Comparison of ENCODE assay signal across 15 cellular contexts in the genomic region with DNA sequence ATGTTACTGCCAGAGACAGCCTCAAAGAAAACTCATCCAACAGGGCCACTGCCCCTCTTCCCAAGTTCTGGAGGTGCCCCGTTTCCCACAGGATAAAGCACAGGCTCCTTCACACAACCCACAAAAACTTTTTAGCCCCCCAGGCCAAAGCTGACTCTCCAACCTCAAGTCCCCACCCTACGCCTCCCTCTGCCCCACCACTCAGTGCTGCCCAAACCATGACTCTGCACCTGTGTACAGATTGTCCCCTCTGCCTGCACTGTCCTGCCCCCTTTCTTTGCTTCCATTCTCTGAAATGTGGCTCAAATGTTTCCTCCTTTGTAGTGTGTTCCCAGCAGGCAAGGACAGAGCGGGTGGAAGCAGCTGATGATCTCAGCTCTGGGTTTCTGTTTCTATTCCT.
DNase-seq lines count a peak whose midpoint lies in the region; ATAC-seq and TF ChIP-seq lines count a peak whose summit lies in the region.
"Had no signal": no experiment of that assay in that cellular context is flagged by ENCODE, and none has a peak within 500 bp of the region (broad histone marks: within the 10 kb centered on the region; RNA-seq: fewer than 3 reads in every experiment).

No MANE protein-coding gene starts in this region.

- no peak for ATAC-seq in upper lobe of left lung (ENCODE audit: low FRiP score in 2 of 2)

- DNase-seq in activated CD8-positive, alpha-beta memory T cell treated with anti-CD3 and anti-CD28 coated beads for 24 hours = peak; percentile 26
- DNase-seq in activated CD8-positive, alpha-beta memory T cell treated with anti-CD3 and anti-CD28 coated beads, Interleukin-2, amount 50 U/mL, for 4 hours = no peak
- peak; percentile 35 for DNase-seq in islet precursor cell
- peak; percentile 42 for DNase-seq in spleen
- no peak for DNase-seq in upper lobe of left lung
- DNase-seq in NCI-H748 (lab: John Stamatoyannopoulos, UW; ENCODE audit: unreplicated experiment) = no peak
- DNase-seq: 8988T; AML-193; CD4-positive, CD25-positive, alpha-beta regulatory T cell; DMS53; GF-D8; HCEC 1CT had no signal

- TF ChIP-seq POLR2A in spleen (IDR thresholded peaks at IDR 0.05) = no peak
- no peak for TF ChIP-seq POLR2A in upper lobe of left lung (IDR thresholded peaks at IDR 0.05)

- peaks cover 0 to 75% (median 0%) of the 10 kb centered on the region in 7 donors for H3K27me3 ChIP-seq in spleen (replicated peaks in 1 of 7)
- no peaks in the 10 kb centered on the region for H3K27me3 ChIP-seq in upper lobe of left lung
- H3K27me3 ChIP-seq: BLaER1 had no signal

- H3K27ac ChIP-seq in HEK293 (ENCODE audit: extremely low read depth, low read depth, low read length) = no peak overlapping the region
- no peak overlapping the region for H3K27ac ChIP-seq in spleen
- H3K27ac ChIP-seq in upper lobe of left lung = no peak overlapping the region
- H3K27ac ChIP-seq: BLaER1, HL-60 had no signal

- H3K36me3 ChIP-seq in HEK293 (ENCODE audit: control insufficient read depth in 2 of 2, insufficient read depth in 1 of 2, low read length in 2 of 2) = no peaks in the 10 kb centered on the region
- no peaks in the 10 kb centered on the region for H3K36me3 ChIP-seq in spleen
- H3K36me3 ChIP-seq in upper lobe of left lung = no peaks in the 10 kb centered on the region
- H3K36me3 ChIP-seq: BLaER1 had no signal

- H3K4me1 ChIP-seq in HEK293 (ENCODE audit: control insufficient read depth, insufficient read depth, low read length) (no peaks in the 10 kb centered on the region), spleen (no peaks in the 10 kb centered on the region), upper lobe of left lung (no peaks in the 10 kb centered on the region)
- H3K4me1 ChIP-seq: BLaER1 had no signal

- 81 to 92% (median 84%) methylated on average over 3 of the region's 3 CpGs for WGBS in spleen, 5 donors
- WGBS in upper lobe of left lung, 2 donors = 90% methylated on average over 3 of the region's 3 CpGs

- intact Hi-C loops in spleen (cut with DNase I; ENCODE audit: low total_unique reads) = no loop called here

- TF ChIP-seq CTCF in HEK293 (tag by site-specific recombination; IDR thresholded peaks at IDR 0.05) (no peak), spleen (IDR thresholded peaks at IDR 0.05 in 8 of 11, conservative IDR thresholded peaks at IDR 0.05 in 3 of 11) (no peak), upper lobe of left lung (IDR thresholded peaks at IDR 0.05) (no peak)

- CTCF ChIA-PET in HEK293 (lab: Yijun Ruan, JAX) = no interaction called here

- H3K4me3 ChIP-seq in HEK293 (ENCODE audit: low read depth, low read length) (no peak overlapping the region), spleen (no peak overlapping the region), upper lobe of left lung (no peak overlapping the region)
- H3K4me3 ChIP-seq: BLaER1 had no signal

- POLR2A ChIA-PET in HEK293 (lab: Yijun Ruan, JAX) = no interaction called here

- TF ChIP-seq EP300 in upper lobe of left lung (IDR thresholded peaks at IDR 0.05) = no peak

- H3K9me3 ChIP-seq in HEK293 (ENCODE audit: control insufficient read depth, insufficient read depth, low read depth, low read length) (no peaks in the 10 kb centered on the region), spleen (no peaks in the 10 kb centered on the region), upper lobe of left lung (no peaks in the 10 kb centered on the region)
- H3K9me3 ChIP-seq: BLaER1 had no signal

TF ChIP-seq in HEK293, 187 proteins besides CTCF, POLR2A, EP300 and RAD21:
- TF ChIP-seq FEZF1 (tag by site-specific recombination; IDR thresholded peaks at IDR 0.05) (no peak), ZNF549 (tag by site-specific recombination; IDR thresholded peaks at IDR 0.05) (peak; percentile 80)

Comparison
In these comparisons a context has a peak if more than half of its experiments do, and no peak if none do; other contexts are left out.
1. DNase-seq: peak in activated CD8-positive, alpha-beta memory T cell treated with anti-CD3 and anti-CD28 coated beads for 24 hours (single experiment), islet precursor cell (single experiment) and spleen (single experiment); none in activated CD8-positive, alpha-beta memory T cell treated with anti-CD3 and anti-CD28 coated beads, Interleukin-2, amount 50 U/mL, for 4 hours (single experiment), upper lobe of left lung (0 of 2) and NCI-H748 (single experiment).